ENCODE assay signal across 8 cellular contexts in genomic region chr5:139574641-139575312, GRCh38. TPM values are rescaled to one million over a fixed set of nuclear protein-coding genes. Genes with fewer than 3 reads are reported as not detected.
DNase-seq lines count a peak whose midpoint lies in the region; ATAC-seq and TF ChIP-seq lines count a peak whose summit lies in the region.

No MANE protein-coding gene starts in this region.

- H4K8ac ChIP-seq in mesenchymal stem cell (ENCODE audit: low read length): no peak overlapping the region

- H2AK5ac ChIP-seq in mesenchymal stem cell (ENCODE audit: low read length, severe bottlenecking): no peak overlapping the region

- H3K23ac ChIP-seq in mesenchymal stem cell (ENCODE audit: low read length in 2 of 2): no peak overlapping the region

- 96% methylated on average over 4 of the region's 4 CpGs for WGBS in mesenchymal stem cell

- no peak overlapping the region for H3K27ac ChIP-seq in mesenchymal stem cell (ENCODE audit: low read length, poor library complexity, severe bottlenecking)

- no peak overlapping the region for H2BK120ac ChIP-seq in mesenchymal stem cell (ENCODE audit: low read depth, low read length)

- H4K91ac ChIP-seq in mesenchymal stem cell (ENCODE audit: low read length): no peak overlapping the region

- CTCF ChIA-PET in AG04449 (lab: Yijun Ruan, JAX) (interaction anchor here (0.8 to 5.3 kb wide), 17 partner anchors 9 to 168 kb away, joined by 3 to 38 read pairs (median 4); no protein-coding TSS in a partner anchor), GM10248 (lab: Yijun Ruan, JAX) (interaction anchor here (0.6 to 3.9 kb wide), 22 partner anchors 11 to 451 kb away, joined by 3 to 63 read pairs (median 4); partner anchors contain the start of gene UBE2D2)

- H3K4ac ChIP-seq in mesenchymal stem cell (ENCODE audit: low read depth in 1 of 2, low read length in 2 of 2): no peak overlapping the region

- no peak overlapping the region for H2BK15ac ChIP-seq in mesenchymal stem cell (ENCODE audit: low read depth, poor library complexity, severe bottlenecking)

- H3K4me1 Mint-ChIP-seq in chondrocyte (ENCODE audit: low read depth): peaks cover 43% of the 10 kb centered on the region

- H3K4me3 ChIP-seq in AG04449 (ENCODE audit: low read depth, low read length) (no peak overlapping the region), mesenchymal stem cell (ENCODE audit: insufficient read depth in 1 of 2, low read depth in 1 of 2, low read length in 2 of 2) (no peak overlapping the region)

- H3K79me1 ChIP-seq in mesenchymal stem cell (replicated peaks; ENCODE audit: low read length, poor library complexity, severe bottlenecking): no peaks in the 10 kb centered on the region

- H3K4me2 ChIP-seq in mesenchymal stem cell (ENCODE audit: low read length, poor library complexity, severe bottlenecking): no peak overlapping the region

- no peak for ATAC-seq in GM19351 (IDR thresholded peaks at IDR 0.05; ENCODE audit: unreplicated experiment)

- H2AFZ ChIP-seq in mesenchymal stem cell (ENCODE audit: low read depth, low read length): no peak overlapping the region

- no peaks in the 10 kb centered on the region for H3K27me3 Mint-ChIP-seq in chondrocyte (ENCODE audit: low read depth)

- H3K4me3 Mint-ChIP-seq in chondrocyte (ENCODE audit: unreplicated experiment): no peak overlapping the region

- peaks cover 8% of the 10 kb centered on the region for H3K4me1 ChIP-seq in mesenchymal stem cell (ENCODE audit: control insufficient read depth, insufficient read depth, low read depth, low read length)

- peak overlapping the region; percentile 51 for H3K27ac Mint-ChIP-seq in chondrocyte (ENCODE audit: unreplicated experiment)

- no peak for DNase-seq in AG04449 (ENCODE audit: low read depth, low spot score)
- no peak for DNase-seq in GM10248 (ENCODE audit: extremely low spot score)
- peak; percentile 48 for DNase-seq in NCI-H69 (lab: John Stamatoyannopoulos, UW)
- DNase-seq in chondrocyte (ENCODE audit: low spot score): no peak
- DNase-seq in mesenchymal stem cell: peak; percentile 62
- no peak for DNase-seq in activated CD4-positive, CD25-positive, alpha-beta regulatory T cell treated with anti-CD3 and anti-CD28 coated beads, Interleukin-2, amount 50 U/mL, for 72 hours
- DNase-seq in DMS79 (lab: John Stamatoyannopoulos, UW): no peak

- H3K36me3 ChIP-seq in mesenchymal stem cell (ENCODE audit: control insufficient read depth in 1 of 2, insufficient read depth in 2 of 2, low read depth in 1 of 2, low read length in 2 of 2): peaks cover 9 to 13% of the 10 kb centered on the region in 2 experiments

- H3K36me3 Mint-ChIP-seq in chondrocyte (ENCODE audit: low read depth): no peaks in the 10 kb centered on the region

- H3K9me3 ChIP-seq in mesenchymal stem cell (ENCODE audit: control insufficient read depth, low read length): no peaks in the 10 kb centered on the region

- H2BK5ac ChIP-seq in mesenchymal stem cell (ENCODE audit: low read depth, low read length, poor library complexity, severe bottlenecking): no peak overlapping the region

- TF ChIP-seq CTCF in AG04449 (IDR thresholded peaks at IDR 0.05; ENCODE audit: insufficient read depth, low read length, missing control alignments) (peak; percentile 46), GM10248 (IDR thresholded peaks at IDR 0.05; ENCODE audit: control extremely low read depth, extremely low read depth, low read depth, missing control alignments) (peak; percentile 70), chondrocyte (IDR thresholded peaks at IDR 0.05) (peak; percentile 83)

- H2BK12ac ChIP-seq in mesenchymal stem cell (ENCODE audit: low read length in 2 of 2): no peak overlapping the region

- no peaks in the 10 kb centered on the region for H3K9me3 Mint-ChIP-seq in chondrocyte (ENCODE audit: low read depth)

- H3K27me3 ChIP-seq in mesenchymal stem cell (ENCODE audit: control insufficient read depth in 1 of 2, insufficient read depth in 1 of 2, low read length in 2 of 2): no peaks in the 10 kb centered on the region

- H3K14ac ChIP-seq in mesenchymal stem cell (ENCODE audit: low read length in 2 of 2): no peak overlapping the region

- POLR2A ChIA-PET in AG04449 (lab: Yijun Ruan, JAX) (no interaction called here), GM10248 (lab: Yijun Ruan, JAX) (interaction anchor here (0.6 to 1.0 kb wide), 3 partner anchors 9 to 14 kb away, joined by 3 read pairs; no protein-coding TSS in a partner anchor)

- no peak overlapping the region for H3K18ac ChIP-seq in mesenchymal stem cell (ENCODE audit: low read depth in 1 of 2, low read length in 2 of 2)

- H3K9ac ChIP-seq in mesenchymal stem cell (ENCODE audit: low read length): peak overlapping the region; percentile 13

RNA-seq across cellular contexts. Expression of gene UBE2D2, which starts 13.6 kb away (rescaled TPM):
- 110 to 129 TPM (median 117 TPM) in 3 replicates for total RNA-seq in chondrocyte
- 102 TPM for polyA plus RNA-seq in mesenchymal stem cell (2013, experiment 1 of 2)
- 107 TPM for polyA plus RNA-seq in mesenchymal stem cell (2013, experiment 2 of 2)

Comparison
In these comparisons a context has a peak if more than half of its experiments do, and no peak if none do; other contexts are left out.
1. DNase-seq: peak in NCI-H69 (single experiment) and mesenchymal stem cell (single experiment); none in AG04449 (single experiment), GM10248 (single experiment), chondrocyte (single experiment), activated CD4-positive, CD25-positive, alpha-beta regulatory T cell treated with anti-CD3 and anti-CD28 coated beads, Interleukin-2, amount 50 U/mL, for 72 hours (single experiment) and DMS79 (single experiment).
2. Peak in every context shown above with its lines, with median percentiles within 50 percentile points of each other: CTCF ChIP-seq.